1 cellular context compared by ENCODE assay signal in genomic region chr15:68818671-68819450, GRCh38.
TF ChIP-seq lines count a peak whose summit lies in the region.

No MANE protein-coding gene starts in this region.

TF ChIP-seq in WTC11, 78 proteins besides CTCF, POLR2A, EP300 and RAD21 (continued from another document):
- TF ChIP-seq, protein P1, sequence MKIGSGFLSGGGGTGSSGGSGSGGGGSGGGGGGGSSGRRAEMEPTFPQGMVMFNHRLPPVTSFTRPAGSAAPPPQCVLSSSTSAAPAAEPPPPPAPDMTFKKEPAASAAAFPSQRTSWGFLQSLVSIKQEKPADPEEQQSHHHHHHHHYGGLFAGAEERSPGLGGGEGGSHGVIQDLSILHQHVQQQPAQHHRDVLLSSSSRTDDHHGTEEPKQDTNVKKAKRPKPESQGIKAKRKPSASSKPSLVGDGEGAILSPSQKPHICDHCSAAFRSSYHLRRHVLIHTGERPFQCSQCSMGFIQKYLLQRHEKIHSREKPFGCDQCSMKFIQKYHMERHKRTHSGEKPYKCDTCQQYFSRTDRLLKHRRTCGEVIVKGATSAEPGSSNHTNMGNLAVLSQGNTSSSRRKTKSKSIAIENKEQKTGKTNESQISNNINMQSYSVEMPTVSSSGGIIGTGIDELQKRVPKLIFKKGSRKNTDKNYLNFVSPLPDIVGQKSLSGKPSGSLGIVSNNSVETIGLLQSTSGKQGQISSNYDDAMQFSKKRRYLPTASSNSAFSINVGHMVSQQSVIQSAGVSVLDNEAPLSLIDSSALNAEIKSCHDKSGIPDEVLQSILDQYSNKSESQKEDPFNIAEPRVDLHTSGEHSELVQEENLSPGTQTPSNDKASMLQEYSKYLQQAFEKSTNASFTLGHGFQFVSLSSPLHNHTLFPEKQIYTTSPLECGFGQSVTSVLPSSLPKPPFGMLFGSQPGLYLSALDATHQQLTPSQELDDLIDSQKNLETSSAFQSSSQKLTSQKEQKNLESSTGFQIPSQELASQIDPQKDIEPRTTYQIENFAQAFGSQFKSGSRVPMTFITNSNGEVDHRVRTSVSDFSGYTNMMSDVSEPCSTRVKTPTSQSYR (CRISPR knock-in tag; IDR thresholded peaks at IDR 0.05): peak; percentile 66; the same call in 1 of the 2 replicates
- TF ChIP-seq, protein P2, sequence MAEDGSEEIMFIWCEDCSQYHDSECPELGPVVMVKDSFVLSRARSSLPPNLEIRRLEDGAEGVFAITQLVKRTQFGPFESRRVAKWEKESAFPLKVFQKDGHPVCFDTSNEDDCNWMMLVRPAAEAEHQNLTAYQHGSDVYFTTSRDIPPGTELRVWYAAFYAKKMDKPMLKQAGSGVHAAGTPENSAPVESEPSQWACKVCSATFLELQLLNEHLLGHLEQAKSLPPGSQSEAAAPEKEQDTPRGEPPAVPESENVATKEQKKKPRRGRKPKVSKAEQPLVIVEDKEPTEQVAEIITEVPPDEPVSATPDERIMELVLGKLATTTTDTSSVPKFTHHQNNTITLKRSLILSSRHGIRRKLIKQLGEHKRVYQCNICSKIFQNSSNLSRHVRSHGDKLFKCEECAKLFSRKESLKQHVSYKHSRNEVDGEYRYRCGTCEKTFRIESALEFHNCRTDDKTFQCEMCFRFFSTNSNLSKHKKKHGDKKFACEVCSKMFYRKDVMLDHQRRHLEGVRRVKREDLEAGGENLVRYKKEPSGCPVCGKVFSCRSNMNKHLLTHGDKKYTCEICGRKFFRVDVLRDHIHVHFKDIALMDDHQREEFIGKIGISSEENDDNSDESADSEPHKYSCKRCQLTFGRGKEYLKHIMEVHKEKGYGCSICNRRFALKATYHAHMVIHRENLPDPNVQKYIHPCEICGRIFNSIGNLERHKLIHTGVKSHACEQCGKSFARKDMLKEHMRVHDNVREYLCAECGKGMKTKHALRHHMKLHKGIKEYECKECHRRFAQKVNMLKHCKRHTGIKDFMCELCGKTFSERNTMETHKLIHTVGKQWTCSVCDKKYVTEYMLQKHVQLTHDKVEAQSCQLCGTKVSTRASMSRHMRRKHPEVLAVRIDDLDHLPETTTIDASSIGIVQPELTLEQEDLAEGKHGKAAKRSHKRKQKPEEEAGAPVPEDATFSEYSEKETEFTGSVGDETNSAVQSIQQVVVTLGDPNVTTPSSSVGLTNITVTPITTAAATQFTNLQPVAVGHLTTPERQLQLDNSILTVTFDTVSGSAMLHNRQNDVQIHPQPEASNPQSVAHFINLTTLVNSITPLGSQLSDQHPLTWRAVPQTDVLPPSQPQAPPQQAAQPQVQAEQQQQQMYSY (CRISPR knock-in tag; IDR thresholded peaks at IDR 0.05): no peak
- no peak for TF ChIP-seq ZNF425 (CRISPR knock-in tag; conservative IDR thresholded peaks at IDR 0.05)
TF ChIP-seq in WTC11: peak in this region for 8.
